Comparison of ENCODE assay signal across 1 cellular context in the genomic region with DNA sequence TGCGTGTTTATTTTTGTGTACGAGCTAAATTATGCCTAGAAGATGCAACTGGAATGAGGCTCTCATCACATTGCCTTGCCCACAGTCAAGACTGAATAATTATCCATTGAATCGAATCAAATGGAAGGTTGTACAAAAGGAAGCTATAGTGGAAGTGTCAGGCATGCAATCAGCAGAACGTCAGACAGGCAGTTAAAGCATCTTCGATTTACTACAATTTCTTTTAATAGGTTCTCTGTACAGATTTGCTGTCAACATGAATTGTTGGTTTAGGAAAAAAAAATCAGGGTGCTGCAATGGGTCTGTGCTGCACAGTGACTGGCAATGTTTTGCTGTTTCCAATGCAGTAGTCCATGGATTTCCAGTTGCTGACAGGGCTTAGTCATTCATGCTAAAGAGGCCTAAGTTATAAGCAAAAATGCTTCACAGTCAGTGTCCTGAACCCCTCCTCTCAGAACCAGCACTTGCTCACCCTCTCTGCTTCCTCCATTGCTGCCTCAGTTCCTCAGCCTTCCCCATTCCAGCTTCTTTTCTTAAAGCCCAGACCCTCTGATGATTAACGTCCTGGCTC.
TF ChIP-seq lines count a peak whose summit lies in the region.

No MANE protein-coding gene starts in this region.

TF ChIP-seq in K562, 482 proteins besides CTCF, POLR2A, EP300 and RAD21 (continued from another document):
- TF ChIP-seq PBX2 (CRISPR knock-in tag; IDR thresholded peaks at IDR 0.05; ENCODE audit: low read depth) (no peak), PBX2 (tag; conservative IDR thresholded peaks at IDR 0.05; ENCODE audit: low read depth) (0 out of 2 replicates have a peak, but pooled peaks have one; percentile 21), SRSF3 (IDR thresholded peaks at IDR 0.05; ENCODE audit: insufficient read depth, low read length) (no peak)
